In the genomic region with DNA sequence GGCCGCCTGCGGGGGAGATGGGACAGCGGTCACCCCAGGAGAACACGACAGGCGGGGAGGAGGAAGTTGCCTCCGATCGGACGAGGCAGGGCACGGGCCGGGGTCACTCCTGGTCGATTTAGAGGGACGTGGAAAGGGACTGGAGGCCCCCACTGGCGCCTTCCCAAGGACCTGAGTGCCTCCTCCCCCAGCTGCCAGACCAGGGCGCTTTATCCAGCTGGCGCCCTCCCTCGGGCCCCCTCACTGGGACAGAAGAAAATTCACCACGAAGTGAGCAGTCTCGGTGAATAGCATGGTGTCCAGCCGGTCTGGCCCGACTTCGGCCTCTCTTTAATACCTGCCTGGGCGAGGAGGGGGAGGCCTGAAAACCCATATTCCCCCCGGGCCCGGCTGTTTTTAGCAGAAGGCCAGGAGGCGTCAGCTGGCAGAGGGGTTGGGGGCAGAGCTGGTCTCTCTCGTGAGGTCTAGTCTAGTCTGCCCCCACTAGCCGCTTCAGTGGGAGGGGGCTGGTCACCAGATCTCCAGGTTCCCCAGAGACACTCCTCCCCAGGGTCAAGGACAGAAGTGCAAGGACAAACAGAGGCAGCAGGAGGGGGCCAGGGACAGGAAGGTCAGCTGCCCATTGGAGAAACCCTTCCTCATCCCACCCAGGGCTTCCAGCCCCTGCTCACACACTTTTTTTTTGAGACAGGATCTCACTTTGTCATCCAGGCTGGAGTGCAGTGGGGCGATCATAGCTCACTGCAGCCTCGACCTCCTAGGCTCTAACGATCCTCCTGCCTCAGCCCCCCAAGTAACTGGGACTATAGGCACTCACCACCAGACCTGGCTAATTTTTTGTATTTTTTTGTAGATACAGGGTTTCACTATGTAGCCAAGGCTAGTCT, we compare ENCODE assay signal across 8 cellular contexts. TPM values are rescaled to one million over a fixed set of nuclear protein-coding genes. Genes with fewer than 3 reads are reported as not detected.
DNase-seq lines count a peak whose midpoint lies in the region; ATAC-seq, FAIRE-seq and TF ChIP-seq lines count a peak whose summit lies in the region.

No MANE protein-coding gene starts in this region.

- 20% methylated on average over 14 of the region's 30 CpGs for WGBS in A549 (ENCODE audit: missing lambda C conversion rate)
- 17% methylated on average over 30 of the region's 30 CpGs for WGBS in liver

- peak overlapping the region; percentile 50 to 82 for H3K9ac ChIP-seq in liver (ENCODE audit: low read depth in 1 of 2, low read length in 2 of 2)

- H3K4me1 ChIP-seq in A549 (peaks cover 7% of the 10 kb centered on the region), liver (ENCODE audit: control insufficient read depth in 4 of 4, insufficient read depth in 4 of 4, low read length in 3 of 4) (peaks cover 7 to 39% (median 17%) of the 10 kb centered on the region in 4 donors)

- TF ChIP-seq CTCF in A549 (IDR thresholded peaks at IDR 0.05) (no peak), choroid plexus epithelial cell (conservative IDR thresholded peaks at IDR 0.05; ENCODE audit: low read depth, low read length) (peak; percentile 19), liver (IDR thresholded peaks at IDR 0.05; ENCODE audit: low read depth, low read length, missing input control) (no peak)

- peak overlapping the region; percentile 96 to 98 for H3K27ac ChIP-seq in A549
- H3K27ac ChIP-seq in liver (ENCODE audit: low read depth in 1 of 2, low read length in 2 of 2), result peak overlapping the region; percentile 91

- peak overlapping the region; percentile 88 for H3K4me2 ChIP-seq in A549

- H3K4me3 ChIP-seq in A549 (peak overlapping the region; percentile 83), GM08714 (ENCODE audit: low read length) (peak overlapping the region; percentile 65; the same call in 1 of the 2 replicates), choroid plexus epithelial cell (ENCODE audit: low read depth, low read length) (peak overlapping the region; percentile 60), liver (ENCODE audit: low read depth in 1 of 3, low read length in 3 of 3) (peak overlapping the region; percentile 61 to 79 (median 70))

- TF ChIP-seq EP300 in A549 (IDR thresholded peaks at IDR 0.05), result no peak

- H3K9me3 ChIP-seq in A549 (no peaks in the 10 kb centered on the region), liver (ENCODE audit: control insufficient read depth in 4 of 4, low read length in 3 of 4) (no peaks in the 10 kb centered on the region)

- no peak for TF ChIP-seq RAD21 in A549 (conservative IDR thresholded peaks at IDR 0.05 in 1 of 2, IDR thresholded peaks at IDR 0.05 in 1 of 2)
- no peak for TF ChIP-seq RAD21 in liver (IDR thresholded peaks at IDR 0.05)

- no peaks in the 10 kb centered on the region for H3K36me3 ChIP-seq in liver (ENCODE audit: control insufficient read depth in 4 of 4, insufficient read depth in 3 of 4, low read depth in 1 of 4, low read length in 3 of 4)

- CTCF ChIA-PET in A549 (lab: Yijun Ruan, JAX), result interaction anchor here (0.9 to 2.4 kb wide), 7 partner anchors 9 to 137 kb away, joined by 3 to 8 read pairs (median 4); no protein-coding TSS in a partner anchor

- DNase-seq in A549 (ENCODE audit: low read depth in 1 of 2, low spot score in 1 of 2), result peak; percentile 18 to 28
- peak; percentile 49 for DNase-seq in NCI-H2227 treated with DMSO at 0.1 percent for 48 hours (lab: John Stamatoyannopoulos, UW)
- DNase-seq in choroid plexus epithelial cell (ENCODE audit: low read depth), result peak; percentile 44
- DNase-seq in superior temporal gyrus (ENCODE audit: extremely low spot score), result peak; percentile 76
- no peak for DNase-seq in GM12892 (ENCODE audit: insufficient read length)

- ATAC-seq in A549 (peak; percentile 41 to 51), HG02870 (IDR thresholded peaks at IDR 0.05; ENCODE audit: unreplicated experiment) (no peak)

- TF ChIP-seq POLR2A in A549 (IDR thresholded peaks at IDR 0.05; ENCODE audit: low read length) (no peak), GM12892 (IDR thresholded peaks at IDR 0.05; ENCODE audit: low read depth, low read length) (no peak)

- no peak for FAIRE-seq in A549 (lab: Jason Lieb, UNC)
- no peak for FAIRE-seq in GM12892 (lab: Jason Lieb, UNC)

- no peaks in the 10 kb centered on the region for H3K27me3 ChIP-seq in liver (ENCODE audit: control insufficient read depth in 4 of 4, insufficient read depth in 4 of 4, low read length in 3 of 4)

- POLR2A ChIA-PET in A549 (lab: Yijun Ruan, JAX), result interaction anchor here (0.6 to 1.9 kb wide), 7 partner anchors 8 to 295 kb away, joined by 3 to 17 read pairs (median 6); a partner anchor contains a TSS

TF ChIP-seq in A549, 52 proteins besides CTCF, POLR2A, EP300 and RAD21 (continues in another document):
- TF ChIP-seq KDM5A (IDR thresholded peaks at IDR 0.05) (no peak), HOXB13 (CRISPR knock-in tag; IDR thresholded peaks at IDR 0.05; ENCODE audit: low read depth) (no peak), NR3C1 (IDR thresholded peaks at IDR 0.05) (no peak), CHD2 (IDR thresholded peaks at IDR 0.05; ENCODE audit: low read length, partially characterized antibody) (no peak), TP53 (CRISPR knock-in tag; IDR thresholded peaks at IDR 0.05) (no peak), MAFK (IDR thresholded peaks at IDR 0.05; ENCODE audit: partially characterized antibody) (no peak), NFE2L2 (conservative IDR thresholded peaks at IDR 0.05; ENCODE audit: low read length) (no peak), NPAS2 (CRISPR knock-in tag; IDR thresholded peaks at IDR 0.05; ENCODE audit: borderline replicate concordance) (no peak)

TF ChIP-seq in liver, 16 proteins besides CTCF, POLR2A, EP300 and RAD21:
- TF ChIP-seq TAF1 (conservative IDR thresholded peaks at IDR 0.05) (no peak), NR2F2 (IDR thresholded peaks at IDR 0.05) (no peak), EGR1 (IDR thresholded peaks at IDR 0.05; ENCODE audit: low read depth in 2 of 2) (no peak), RXRA (IDR thresholded peaks at IDR 0.05) (no peak), HNF4A (conservative IDR thresholded peaks at IDR 0.05) (no peak), JUND (IDR thresholded peaks at IDR 0.05) (no peak)
- TF ChIP-seq, protein P1, sequence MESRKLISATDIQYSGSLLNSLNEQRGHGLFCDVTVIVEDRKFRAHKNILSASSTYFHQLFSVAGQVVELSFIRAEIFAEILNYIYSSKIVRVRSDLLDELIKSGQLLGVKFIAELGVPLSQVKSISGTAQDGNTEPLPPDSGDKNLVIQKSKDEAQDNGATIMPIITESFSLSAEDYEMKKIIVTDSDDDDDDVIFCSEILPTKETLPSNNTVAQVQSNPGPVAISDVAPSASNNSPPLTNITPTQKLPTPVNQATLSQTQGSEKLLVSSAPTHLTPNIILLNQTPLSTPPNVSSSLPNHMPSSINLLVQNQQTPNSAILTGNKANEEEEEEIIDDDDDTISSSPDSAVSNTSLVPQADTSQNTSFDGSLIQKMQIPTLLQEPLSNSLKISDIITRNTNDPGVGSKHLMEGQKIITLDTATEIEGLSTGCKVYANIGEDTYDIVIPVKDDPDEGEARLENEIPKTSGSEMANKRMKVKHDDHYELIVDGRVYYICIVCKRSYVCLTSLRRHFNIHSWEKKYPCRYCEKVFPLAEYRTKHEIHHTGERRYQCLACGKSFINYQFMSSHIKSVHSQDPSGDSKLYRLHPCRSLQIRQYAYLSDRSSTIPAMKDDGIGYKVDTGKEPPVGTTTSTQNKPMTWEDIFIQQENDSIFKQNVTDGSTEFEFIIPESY (IDR thresholded peaks at IDR 0.05), result no peak
- TF ChIP-seq, protein P2, sequence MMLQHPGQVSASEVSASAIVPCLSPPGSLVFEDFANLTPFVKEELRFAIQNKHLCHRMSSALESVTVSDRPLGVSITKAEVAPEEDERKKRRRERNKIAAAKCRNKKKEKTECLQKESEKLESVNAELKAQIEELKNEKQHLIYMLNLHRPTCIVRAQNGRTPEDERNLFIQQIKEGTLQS (IDR thresholded peaks at IDR 0.05), result no peak

RNA-seq across cellular contexts. Expression of a gene that starts 10.2 kb away (rescaled TPM):
- 3.5 and 3.6 TPM in 2 replicates for polyA plus RNA-seq in A549 (2011; rRNA removed)
- 4.2 and 6.8 TPM in 2 replicates for polyA plus RNA-seq in A549 (2012; cell fraction: cytosol; rRNA removed)
- polyA plus RNA-seq in A549 (2012; cell fraction: nucleus; rRNA removed), result 53.9 and 58.6 TPM in 2 replicates
- 3.5 to 5.6 TPM (median 4.4 TPM) in 3 replicates for polyA plus RNA-seq in A549 (2017; fragmentation: RNase III; extraction: RNeasy Plus Mini Kit Qiagen cat#74134 plus additional on column Dnase treatment)
- 2.1 TPM in 2 replicates for polyA minus RNA-seq in A549 (2011; rRNA and poly(A)+ RNA removed)
- 1 to 10 TPM; 2.4 to 3.3 TPM for total RNA-seq in liver
- polyA plus RNA-seq in liver, result 1 to 10 TPM; 1.6 to 1.8 TPM
- polyA plus RNA-seq in GM12892 (2012; ENCODE audit: missing spikeins), result 1.1 TPM

RNA-seq across cellular contexts. Expression of a gene that starts 10.2 kb away (rescaled TPM):
- polyA plus RNA-seq in A549 (2011; rRNA removed) (0.31 and 0.65 TPM in 2 replicates), A549 (2017; fragmentation: RNase III; extraction: RNeasy Plus Mini Kit Qiagen cat#74134 plus additional on column Dnase treatment) (0.14 to 0.37 TPM (median 0.15 TPM) in 3 replicates), liver (under 1 TPM in 1 of 2 donors, not detected in 1; 0.14 TPM)
- polyA plus RNA-seq in A549 (2012; cell fraction: cytosol; rRNA removed), result 0.21 and 0.30 TPM in 2 replicates
- 1.1 and 1.3 TPM in 2 replicates for polyA plus RNA-seq in A549 (2012; cell fraction: nucleus; rRNA removed)
- 0.62 and 1.6 TPM in 2 replicates for polyA minus RNA-seq in A549 (2011; rRNA and poly(A)+ RNA removed)
- total RNA-seq in liver, result under 1 TPM in 1 of 2 donors, not detected in 1; 0.50 TPM
- polyA plus RNA-seq in GM12892 (2012; ENCODE audit: missing spikeins), result 3.9 TPM

RNA-seq across cellular contexts. Expression of a gene that starts 16.1 kb away (rescaled TPM):
- polyA plus RNA-seq in A549 (2011; rRNA removed), result 73.2 and 89.4 TPM in 2 replicates
- polyA plus RNA-seq in A549 (2012; cell fraction: cytosol; rRNA removed), result 88.2 and 105 TPM in 2 replicates
- 39.5 and 51.9 TPM in 2 replicates for polyA plus RNA-seq in A549 (2012; cell fraction: nucleus; rRNA removed)
- 44.6 to 62.6 TPM (median 57.7 TPM) in 3 replicates for polyA plus RNA-seq in A549 (2017; fragmentation: RNase III; extraction: RNeasy Plus Mini Kit Qiagen cat#74134 plus additional on column Dnase treatment)
- polyA minus RNA-seq in A549 (2011; rRNA and poly(A)+ RNA removed), result 38.8 and 49.1 TPM in 2 replicates
- total RNA-seq in liver, result 10 to 100 TPM; 13.0 to 20.3 TPM
- 10 to 100 TPM; 16.6 to 29.5 TPM for polyA plus RNA-seq in liver
- polyA plus RNA-seq in GM12892 (2012; ENCODE audit: missing spikeins), result 101 TPM

RNA-seq across cellular contexts. Expression of a gene that starts 42.1 kb away (rescaled TPM):
- polyA plus RNA-seq in A549 (2011; rRNA removed), result 19.9 and 26.1 TPM in 2 replicates
- polyA plus RNA-seq in A549 (2012; cell fraction: cytosol; rRNA removed), result 14.4 and 18.0 TPM in 2 replicates
- polyA plus RNA-seq in A549 (2012; cell fraction: nucleus; rRNA removed), result 29.1 and 35.3 TPM in 2 replicates
- 18.8 to 22.7 TPM (median 21.0 TPM) in 3 replicates for polyA plus RNA-seq in A549 (2017; fragmentation: RNase III; extraction: RNeasy Plus Mini Kit Qiagen cat#74134 plus additional on column Dnase treatment)
- polyA minus RNA-seq in A549 (2011; rRNA and poly(A)+ RNA removed), result 26.9 and 33.3 TPM in 2 replicates
- 10 to 100 TPM; 62.5 to 65.9 TPM for total RNA-seq in liver
- 10 to 100 TPM; 40.0 to 41.4 TPM for polyA plus RNA-seq in liver
- 25.0 TPM for polyA plus RNA-seq in GM12892 (2012; ENCODE audit: missing spikeins)
